8 cellular contexts compared by ENCODE assay signal in the genomic region with DNA sequence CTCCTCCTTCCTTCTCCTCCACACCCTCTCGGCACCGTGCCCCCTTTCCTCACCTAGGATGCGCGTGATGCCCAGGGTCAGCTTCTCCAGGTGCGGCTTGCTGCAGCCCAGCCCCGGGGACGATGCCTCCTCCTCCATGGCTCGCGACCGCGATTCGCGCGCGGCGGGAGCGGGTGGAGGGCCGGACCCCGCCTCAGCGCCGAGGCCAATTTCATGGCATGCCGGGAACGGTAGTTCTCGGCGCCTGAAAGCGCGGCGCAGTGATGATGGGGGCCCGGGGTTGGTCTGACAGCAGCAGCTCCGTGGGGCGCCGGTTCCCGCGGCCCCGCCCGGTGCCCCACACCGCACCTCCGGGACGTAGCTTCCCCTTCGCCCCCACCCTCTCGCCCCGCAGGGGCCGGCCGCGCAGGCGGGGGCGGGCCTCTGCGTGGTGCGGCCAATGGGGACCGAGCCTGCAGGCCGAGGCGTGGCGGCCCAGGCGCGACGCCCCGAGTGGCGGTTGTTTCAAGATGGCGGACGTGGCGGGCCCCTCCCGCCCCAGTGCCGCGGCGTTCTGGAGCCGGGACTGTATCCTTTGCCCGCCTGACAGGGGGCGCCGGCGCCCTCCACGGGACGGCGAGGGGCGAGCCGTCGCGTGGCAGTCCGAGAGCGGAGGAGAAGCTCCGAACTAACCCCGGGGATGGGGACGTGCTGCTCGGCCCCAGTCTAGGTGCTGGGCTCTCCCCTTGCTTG.
DNase-seq lines count a peak whose midpoint lies in the region; ATAC-seq lines count a peak whose summit lies in the region.

A gene (plus strand): TSS at position 498 of the 732 bp plus-strand sequence. CDS start 12 bp downstream, at position 510.
A gene with protein sequence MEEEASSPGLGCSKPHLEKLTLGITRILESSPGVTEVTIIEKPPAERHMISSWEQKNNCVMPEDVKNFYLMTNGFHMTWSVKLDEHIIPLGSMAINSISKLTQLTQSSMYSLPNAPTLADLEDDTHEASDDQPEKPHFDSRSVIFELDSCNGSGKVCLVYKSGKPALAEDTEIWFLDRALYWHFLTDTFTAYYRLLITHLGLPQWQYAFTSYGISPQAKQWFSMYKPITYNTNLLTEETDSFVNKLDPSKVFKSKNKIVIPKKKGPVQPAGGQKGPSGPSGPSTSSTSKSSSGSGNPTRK (minus strand): TSS at position 373 of the 732 bp plus-strand sequence. CDS start 235 bp downstream, at position 138.

- ATAC-seq in GM19025 (IDR thresholded peaks at IDR 0.05; ENCODE audit: low read depth, unreplicated experiment) (peak; percentile 93), HG03280 (IDR thresholded peaks at IDR 0.05; ENCODE audit: unreplicated experiment) (peak; percentile 94)
- peak; percentile 88 to 91 for ATAC-seq in activated CD4-positive, CD25-positive, alpha-beta regulatory T cell treated with anti-CD3 and anti-CD28 coated beads, Interleukin-2, amount 50 U/mL, for 24 hours

- DNase-seq in AML-193 (lab: John Stamatoyannopoulos, UW) (peak; percentile 74 to 79), NCI-H446 (lab: John Stamatoyannopoulos, UW) (peak; percentile 87 to 94), cerebellar cortex (ENCODE audit: low spot score) (peak; percentile 88), kidney glomerular epithelial cell (lab: John Stamatoyannopoulos, UW) (peak; percentile 83)
- peak; percentile 61 to 65 for DNase-seq in stimulated activated CD4-positive, alpha-beta T cell treated with anti-CD3 and anti-CD28 coated beads, Interleukin-1b, Interleukin-23, amount 100 ng/mL, for 1 hour (ENCODE audit: low read depth in 2 of 2)

Comparison
In these comparisons a context has a peak if more than half of its experiments do, and no peak if none do; other contexts are left out.
1. Peak in every context shown above with its lines: DNase-seq and ATAC-seq.